ENCODE assay signal across 12 cellular contexts in genomic region chr7:7564323-7564780, GRCh38. TPM values are rescaled to one million over a fixed set of nuclear protein-coding genes. Genes with fewer than 3 reads are reported as not detected.
DNase-seq lines count a peak whose midpoint lies in the region; ATAC-seq and TF ChIP-seq lines count a peak whose summit lies in the region.
"Had no signal": no experiment of that assay in that cellular context is flagged by ENCODE, and none has a peak within 500 bp of the region (broad histone marks: within the 10 kb centered on the region; RNA-seq: fewer than 3 reads in every experiment).

No MANE protein-coding gene starts in this region.

- H3K4me1 ChIP-seq in SK-N-SH (ENCODE audit: control insufficient read depth in 1 of 2, insufficient read depth in 2 of 2, low read depth in 1 of 2, low read length in 1 of 2) = peaks cover 14 to 17% of the 10 kb centered on the region in 2 experiments; a peak in 3 of 4 replicates
- H3K4me1 ChIP-seq in fibroblast of lung (ENCODE audit: control insufficient read depth, extremely low read depth, insufficient read depth, low read length) = peaks cover 2% of the 10 kb centered on the region
- H3K4me1 ChIP-seq in right lobe of liver = peaks cover 0 to 50% (median 9%) of the 10 kb centered on the region in 4 donors
- H3K4me1 ChIP-seq in vagina = peaks cover 37% of the 10 kb centered on the region

- CTCF ChIA-PET in HEK293T (lab: Yijun Ruan, JAX) = no interaction called here
- CTCF ChIA-PET in SK-N-SH (lab: Yijun Ruan, JAX) = interaction anchor here (0.6 to 1.9 kb wide), 6 partner anchors 11 to 462 kb away, joined by 3 to 6 read pairs (median 4); no protein-coding TSS in a partner anchor

- intact Hi-C loops in posterior vena cava (cut with DNase I) = no loop called here
- intact Hi-C loops in right lobe of liver (cut with DNase I) = no loop called here
- intact Hi-C loops in vagina (cut with DNase I) = no loop called here

- no peak overlapping the region for H2AFZ ChIP-seq in SK-N-SH (ENCODE audit: low read depth)
- no peak overlapping the region for H2AFZ ChIP-seq in fibroblast of lung (ENCODE audit: low read length)

- DNase-seq in HEK293T (ENCODE audit: extremely low spot score) (no peak), SK-N-SH (no peak), fibroblast of lung (ENCODE audit: low read depth in 2 of 2) (peak; percentile 29 to 82), stromal cell of bone marrow (ENCODE audit: low read depth) (peak; percentile 36), posterior vena cava (ENCODE audit: low spot score) (no peak), right lobe of liver (no peak), vagina (ENCODE audit: extremely low spot score in 2 of 2) (no peak)
- DNase-seq: activated CD4-positive, alpha-beta T cell treated with anti-CD3 and anti-CD28 coated beads for 1 hour; anterior cingulate cortex; NCI-H510A treated with DMSO at 0.1 percent for 48 hours; pancreas had no signal

- H3K9me2 ChIP-seq in SK-N-SH = no peaks in the 10 kb centered on the region

- 0 out of 2 replicates have a peak overlapping the region, but pooled peaks have one; percentile 9 for H3K4me2 ChIP-seq in SK-N-SH
- H3K4me2 ChIP-seq in fibroblast of lung (ENCODE audit: extremely low read depth, insufficient read depth, low read length) = no peak overlapping the region

- TF ChIP-seq POLR2A in right lobe of liver (IDR thresholded peaks at IDR 0.05) (no peak), vagina (IDR thresholded peaks at IDR 0.05) (no peak)

- H3K9ac ChIP-seq in SK-N-SH (no peak overlapping the region), fibroblast of lung (ENCODE audit: insufficient read depth, low read length) (no peak overlapping the region)

- TF ChIP-seq EP300 in SK-N-SH (IDR thresholded peaks at IDR 0.05; ENCODE audit: borderline replicate concordance in 1 of 2, low read depth in 1 of 2, low read length in 1 of 2) = no peak

- no peak overlapping the region for H3K27ac ChIP-seq in SK-N-SH (ENCODE audit: low read depth in 2 of 2, low read length in 1 of 2)
- H3K27ac ChIP-seq in fibroblast of lung (ENCODE audit: insufficient read depth, low read length) = no peak overlapping the region
- H3K27ac ChIP-seq in right lobe of liver = no peak overlapping the region
- no peak overlapping the region for H3K27ac ChIP-seq in vagina
- H3K27ac ChIP-seq: pancreas had no signal

- H3K79me2 ChIP-seq in SK-N-SH (ENCODE audit: insufficient read depth) (peaks cover 21% of the 10 kb centered on the region), fibroblast of lung (ENCODE audit: control insufficient read depth, insufficient read depth, low read length) (peaks cover 17% of the 10 kb centered on the region)

- H3K9me3 ChIP-seq in SK-N-SH = no peaks in the 10 kb centered on the region
- no peaks in the 10 kb centered on the region for H3K9me3 ChIP-seq in fibroblast of lung (ENCODE audit: control insufficient read depth, insufficient read depth, low read depth, low read length)
- no peaks in the 10 kb centered on the region for H3K9me3 ChIP-seq in right lobe of liver
- H3K9me3 ChIP-seq in vagina = no peaks in the 10 kb centered on the region
- H3K9me3 ChIP-seq: pancreas had no signal

- TF ChIP-seq RAD21 in SK-N-SH (IDR thresholded peaks at IDR 0.05; ENCODE audit: low read length) = no peak

- H3K36me3 ChIP-seq in SK-N-SH (replicated peaks in 1 of 2; ENCODE audit: control insufficient read depth in 1 of 2, insufficient read depth in 2 of 2, low read length in 1 of 2) = peaks cover 0 to 8% of the 10 kb centered on the region in 2 experiments
- no peaks in the 10 kb centered on the region for H3K36me3 ChIP-seq in fibroblast of lung (ENCODE audit: control insufficient read depth, insufficient read depth, low read length)
- no peaks in the 10 kb centered on the region for H3K36me3 ChIP-seq in right lobe of liver
- H3K36me3 ChIP-seq in vagina = no peaks in the 10 kb centered on the region
- H3K36me3 ChIP-seq: pancreas had no signal

- 69% methylated on average over 3 of the region's 3 CpGs for WGBS in SK-N-SH (ENCODE audit: low lambda C conversion rate)
- WGBS in right lobe of liver (ENCODE audit: insufficient coverage, low coverage, low lambda C conversion rate, missing lambda C conversion rate) = 92% methylated on average over 3 of the region's 3 CpGs

- TF ChIP-seq CTCF in SK-N-SH (IDR thresholded peaks at IDR 0.05) (no peak), fibroblast of lung (conservative IDR thresholded peaks at IDR 0.05 in 1 of 2, IDR thresholded peaks at IDR 0.05 in 1 of 2; ENCODE audit: low read depth in 1 of 2, low read length in 2 of 2) (no peak), right lobe of liver (IDR thresholded peaks at IDR 0.05) (no peak), vagina (IDR thresholded peaks at IDR 0.05) (no peak)

- peaks cover 22% of the 10 kb centered on the region for H3F3A ChIP-seq in SK-N-SH (replicated peaks; ENCODE audit: insufficient read depth)

- H3K27me3 ChIP-seq in SK-N-SH (ENCODE audit: insufficient read depth) (no peaks in the 10 kb centered on the region), fibroblast of lung (ENCODE audit: control insufficient read depth, insufficient read depth, low read length) (no peaks in the 10 kb centered on the region), right lobe of liver (no peaks in the 10 kb centered on the region), vagina (no peaks in the 10 kb centered on the region)
- H3K27me3 ChIP-seq: pancreas had no signal

- H3K4me3 ChIP-seq in SK-N-SH (ENCODE audit: low read depth in 2 of 2, low read length in 1 of 2) (no peak overlapping the region), fibroblast of lung (replicated peaks in 1 of 4; ENCODE audit: control extremely low read depth in 1 of 4, insufficient read depth in 1 of 4, low read depth in 3 of 4, low read length in 4 of 4) (no peak overlapping the region), right lobe of liver (no peak overlapping the region), vagina (no peak overlapping the region)

- POLR2A ChIA-PET in HEK293T (lab: Yijun Ruan, JAX) = interaction anchor here (1.6 to 2.0 kb wide), 2 partner anchors 9 to 76 kb away, joined by 4 to 9 read pairs; partner anchors contain the start of gene UMAD1
- POLR2A ChIA-PET in SK-N-SH (lab: Yijun Ruan, JAX) = no interaction called here

- H4K20me1 ChIP-seq in SK-N-SH (ENCODE audit: insufficient read depth) (no peaks in the 10 kb centered on the region), fibroblast of lung (ENCODE audit: control insufficient read depth, extremely low read depth, insufficient read depth, low read length) (no peaks in the 10 kb centered on the region)

- ATAC-seq in GM21423 (IDR thresholded peaks at IDR 0.05; ENCODE audit: unreplicated experiment) (no peak), right lobe of liver (no peak)
- ATAC-seq: pancreas had no signal

TF ChIP-seq in HEK293T, 16 proteins besides CTCF, POLR2A, EP300 and RAD21:
- TF ChIP-seq PKNOX1 (IDR thresholded peaks at IDR 0.05) (peak; percentile 72), CTBP1 (IDR thresholded peaks at IDR 0.05; ENCODE audit: borderline replicate concordance) (peak; percentile 32; the same call in 1 of the 2 replicates), NFRKB (IDR thresholded peaks at IDR 0.05) (no peak)

TF ChIP-seq in SK-N-SH, 30 proteins besides CTCF, POLR2A, EP300 and RAD21 (continues in another document):
- TF ChIP-seq TCF12 (IDR thresholded peaks at IDR 0.05) (peak; percentile 23; the same call in 1 of the 2 replicates), JUND (IDR thresholded peaks at IDR 0.05) (peak; percentile 45), MAX (IDR thresholded peaks at IDR 0.05; ENCODE audit: low read depth) (0 out of 2 replicates have a peak, but pooled peaks have one; percentile 24), IRF3 (IDR thresholded peaks at IDR 0.05; ENCODE audit: low read depth, low read length) (no peak), NFIC (IDR thresholded peaks at IDR 0.05; ENCODE audit: borderline replicate concordance) (no peak), RXRA (IDR thresholded peaks at IDR 0.05; ENCODE audit: borderline replicate concordance, low read depth) (no peak), POLR2AphosphoS5 (IDR thresholded peaks at IDR 0.05; ENCODE audit: low read depth, low read length) (no peak)

RNA-seq across cellular contexts. Expression of gene MIOS, which starts 2.3 kb away (rescaled TPM):
- polyA plus RNA-seq in SK-N-SH (2012; rRNA removed) (16.4 and 21.9 TPM in 2 replicates), fibroblast of lung (15.8 and 16.4 TPM in 2 replicates)
- polyA plus RNA-seq in SK-N-SH (2012; cell fraction: cytosol; rRNA removed) = 22.1 and 23.9 TPM in 2 replicates
- 21.1 and 31.7 TPM in 2 replicates for polyA plus RNA-seq in SK-N-SH (2012; cell fraction: nucleus; rRNA removed)
- total RNA-seq in fibroblast of lung (30.9 and 34.9 TPM in 2 replicates), posterior vena cava (10 to 100 TPM; 21.0 to 21.2 TPM), right lobe of liver (10 to 100 TPM; 14.1 to 21.3 (median 18.6) TPM), vagina (50.1 TPM)
- 9.2 and 11.7 TPM in 2 replicates for polyA plus RNA-seq in fibroblast of lung (2012)
- 2.7 and 12.0 TPM in 2 replicates for polyA minus RNA-seq in fibroblast of lung (ENCODE audit: low replicate concordance)

RNA-seq across cellular contexts. Expression of gene COL28A1, which starts 28.7 kb away (rescaled TPM):
- polyA plus RNA-seq in SK-N-SH (2012; rRNA removed) = 0.08 TPM in 1 of 2 replicates, not detected in the other
- 0.03 and 0.10 TPM in 2 replicates for polyA plus RNA-seq in SK-N-SH (2012; cell fraction: cytosol; rRNA removed)
- 0.21 and 0.23 TPM in 2 replicates for polyA plus RNA-seq in SK-N-SH (2012; cell fraction: nucleus; rRNA removed)
- total RNA-seq in fibroblast of lung = under 0.01 and 0.17 TPM in 2 replicates
- polyA plus RNA-seq in fibroblast of lung = 0.01 TPM in 1 of 2 replicates, not detected in the other
- 0.07 TPM in 1 of 2 replicates, not detected in the other for polyA plus RNA-seq in fibroblast of lung (2012)
- polyA minus RNA-seq in fibroblast of lung (ENCODE audit: low replicate concordance) = not detected in 2 replicates
- total RNA-seq in posterior vena cava = 1 to 10 TPM in 1 of 2 donors, under 1 TPM in 1; 0.46 to 1.0 TPM
- under 1 TPM in 4 of 6 experiments, not detected in 2; 0.07 to 0.51 (median 0.34) TPM for total RNA-seq in right lobe of liver
- 5.4 TPM for total RNA-seq in vagina

Comparison
In these comparisons a context has a peak if more than half of its experiments do, and no peak if none do; other contexts are left out.
1. DNase-seq: peak in fibroblast of lung (2 of 2) and stromal cell of bone marrow (single experiment); none in HEK293T (single experiment), SK-N-SH (single experiment), posterior vena cava (single experiment), right lobe of liver (0 of 3) and vagina (0 of 2).